In genomic region chr1:24114753-24115152, GRCh38 we compare ENCODE assay signal across 1 cellular context.
A peak's percentile ranks its signal among the peaks of the same experiment; 100 is the strongest.
TF ChIP-seq lines count a peak whose summit lies in the region.

No MANE protein-coding gene starts in this region.

TF ChIP-seq in HepG2, 621 proteins besides CTCF, POLR2A, EP300 and RAD21 (continues in another document):
- TF ChIP-seq BCL3 (CRISPR knock-in tag; IDR thresholded peaks at IDR 0.05) (no peak), MBNL3 (CRISPR knock-in tag; conservative IDR thresholded peaks at IDR 0.05) (no peak), REXO4 (CRISPR knock-in tag; IDR thresholded peaks at IDR 0.05; ENCODE audit: borderline replicate concordance) (no peak), RAD51 (IDR thresholded peaks at IDR 0.05; ENCODE audit: borderline replicate concordance) (no peak), FOXA3 (CRISPR knock-in tag; IDR thresholded peaks at IDR 0.05) (peak; percentile 89), MYC (CRISPR knock-in tag; IDR thresholded peaks at IDR 0.05; ENCODE audit: borderline replicate concordance) (0 out of 2 replicates have a peak, but pooled peaks have one; percentile 27), ZNF138 (CRISPR knock-in tag; IDR thresholded peaks at IDR 0.05; ENCODE audit: low read depth) (no peak), CREB3 (CRISPR knock-in tag; IDR thresholded peaks at IDR 0.05) (no peak), ZNF775 (CRISPR knock-in tag; IDR thresholded peaks at IDR 0.05; ENCODE audit: borderline replicate concordance) (no peak), SNRNP70 (IDR thresholded peaks at IDR 0.05; ENCODE audit: low read depth, low read length) (no peak), ZNF260 (CRISPR knock-in tag; IDR thresholded peaks at IDR 0.05; ENCODE audit: borderline replicate concordance, low read depth) (no peak), HNRNPUL1 (IDR thresholded peaks at IDR 0.05; ENCODE audit: low read depth, low read length) (no peak), RCOR2 (CRISPR knock-in tag; IDR thresholded peaks at IDR 0.05) (no peak), CAMTA2 (CRISPR knock-in tag; IDR thresholded peaks at IDR 0.05; ENCODE audit: borderline replicate concordance) (no peak), FOXJ3 (CRISPR knock-in tag; IDR thresholded peaks at IDR 0.05; ENCODE audit: borderline replicate concordance) (0 out of 2 replicates have a peak, but pooled peaks have one; percentile 27), TCF7 (IDR thresholded peaks at IDR 0.05; ENCODE audit: low read depth) (no peak), AKNA (CRISPR knock-in tag; IDR thresholded peaks at IDR 0.05; ENCODE audit: borderline replicate concordance) (no peak), ZNF225 (CRISPR knock-in tag; IDR thresholded peaks at IDR 0.05) (no peak), ZSCAN25 (CRISPR knock-in tag; IDR thresholded peaks at IDR 0.05) (no peak), ISX (CRISPR knock-in tag; conservative IDR thresholded peaks at IDR 0.05) (no peak), SP5 (CRISPR knock-in tag; IDR thresholded peaks at IDR 0.05; ENCODE audit: borderline replicate concordance, low read depth) (peak; percentile 66), HNRNPH1 (optimal IDR thresholded peaks at IDR 0.05; ENCODE audit: low read depth, low read length) (no peak), ZNF383 (CRISPR knock-in tag; IDR thresholded peaks at IDR 0.05; ENCODE audit: borderline replicate concordance) (no peak), NCOA1 (CRISPR knock-in tag; IDR thresholded peaks at IDR 0.05) (no peak), RFXANK (CRISPR knock-in tag; IDR thresholded peaks at IDR 0.05) (no peak), ZHX2 (IDR thresholded peaks at IDR 0.05; ENCODE audit: low read depth) (no peak), ZHX2 (CRISPR knock-in tag; IDR thresholded peaks at IDR 0.05; ENCODE audit: borderline replicate concordance) (no peak), BCLAF1 (IDR thresholded peaks at IDR 0.05) (no peak), PHF21A (CRISPR knock-in tag; IDR thresholded peaks at IDR 0.05) (0 out of 2 replicates have a peak, but pooled peaks have one; percentile 18), TAF1 (CRISPR knock-in tag; IDR thresholded peaks at IDR 0.05) (no peak), POGZ (CRISPR knock-in tag; IDR thresholded peaks at IDR 0.05) (no peak), ZBTB20 (CRISPR knock-in tag; IDR thresholded peaks at IDR 0.05; ENCODE audit: borderline replicate concordance, low read depth) (no peak), ZNF280D (CRISPR knock-in tag; IDR thresholded peaks at IDR 0.05) (no peak), ZNF280B (CRISPR knock-in tag; IDR thresholded peaks at IDR 0.05; ENCODE audit: borderline replicate concordance) (no peak), DBP (CRISPR knock-in tag; IDR thresholded peaks at IDR 0.05; ENCODE audit: not compliant biosample characterization) (no peak), SNAPC2 (CRISPR knock-in tag; IDR thresholded peaks at IDR 0.05) (no peak), ESRRA (CRISPR knock-in tag; IDR thresholded peaks at IDR 0.05; ENCODE audit: low read depth) (no peak), ZNF772 (CRISPR knock-in tag; IDR thresholded peaks at IDR 0.05) (no peak), SAP130 (CRISPR knock-in tag; IDR thresholded peaks at IDR 0.05; ENCODE audit: low read depth) (peak; percentile 66), SP4 (CRISPR knock-in tag; IDR thresholded peaks at IDR 0.05) (no peak)
